In the genomic region with DNA sequence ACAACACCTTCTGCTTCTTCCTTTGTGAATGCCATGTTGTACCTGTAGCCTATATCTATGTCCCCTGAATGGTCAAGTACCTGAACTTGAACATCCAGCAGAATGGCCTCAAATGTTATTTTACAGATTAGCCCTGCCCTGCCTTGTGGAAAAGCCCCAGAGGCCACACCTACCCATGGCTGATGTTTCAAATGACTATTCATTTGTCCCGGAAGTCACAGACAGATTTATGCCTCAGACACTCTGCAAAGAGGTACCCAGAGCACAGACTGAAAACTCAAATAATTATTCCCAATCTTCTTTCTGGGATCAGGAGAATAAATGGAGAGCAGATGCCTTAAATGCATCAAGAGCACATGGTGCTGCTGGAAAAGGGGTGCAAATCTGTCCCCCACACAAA, we compare ENCODE assay signal across 16 cellular contexts. TPM values are rescaled to one million over a fixed set of nuclear protein-coding genes. Genes with fewer than 3 reads are reported as not detected.
DNase-seq lines count a peak whose midpoint lies in the region; ATAC-seq and TF ChIP-seq lines count a peak whose summit lies in the region.
"Had no signal": no experiment of that assay in that cellular context is flagged by ENCODE, and none has a peak within 500 bp of the region (broad histone marks: within the 10 kb centered on the region; RNA-seq: fewer than 3 reads in every experiment).

No MANE protein-coding gene starts in this region.

- no peaks in the 10 kb centered on the region for H3K9me3 ChIP-seq in HEK293 (ENCODE audit: control insufficient read depth, insufficient read depth, low read depth, low read length)
- no peaks in the 10 kb centered on the region for H3K9me3 ChIP-seq in neural cell (ENCODE audit: low read length)
- H3K9me3 ChIP-seq: heart left ventricle, neutrophil, right lobe of liver had no signal

- H3K4me2 ChIP-seq in neural cell (ENCODE audit: low read length) = no peak overlapping the region

- no peaks in the 10 kb centered on the region for H3K9me2 ChIP-seq in neural cell (ENCODE audit: insufficient read depth, low read length)

- POLR2A ChIA-PET in HEK293 (lab: Yijun Ruan, JAX) = no interaction called here

- TF ChIP-seq RAD21 in neural cell (conservative IDR thresholded peaks at IDR 0.05) = no peak

- H3K9ac ChIP-seq in neural cell (ENCODE audit: low read length) = no peak overlapping the region

- no peak overlapping the region for H3K4me3 ChIP-seq in HEK293 (ENCODE audit: low read depth, low read length)
- H3K4me3 ChIP-seq in neural cell (ENCODE audit: low read length) = no peak overlapping the region
- H3K4me3 ChIP-seq: right lobe of liver had no signal

- H2AFZ ChIP-seq in neural cell (ENCODE audit: low read depth, low read length) = no peak overlapping the region

- CTCF ChIA-PET in HEK293 (lab: Yijun Ruan, JAX) = interaction anchor here (1.7 to 7.5 kb wide), 2 partner anchors 10 to 392 kb away, joined by 6 to 158 read pairs; no protein-coding TSS in a partner anchor

- no peak for TF ChIP-seq EP300 in neural cell (conservative IDR thresholded peaks at IDR 0.05; ENCODE audit: poor library complexity, severe bottlenecking)

- no peaks in the 10 kb centered on the region for H3K79me2 ChIP-seq in neural cell (replicated peaks; ENCODE audit: insufficient read depth, low read length)

- ATAC-seq in SK-N-SH treated with all-trans-retinoic acid at 6 μM for 48 hours (peak; percentile 10; the same call in 2 of the 3 replicates), HG03159 (IDR thresholded peaks at IDR 0.05; ENCODE audit: unreplicated experiment) (no peak)
- ATAC-seq: right lobe of liver had no signal

- peaks cover 4% of the 10 kb centered on the region; the same call in 1 of the 2 replicates for H3K4me1 ChIP-seq in HEK293 (ENCODE audit: control insufficient read depth, insufficient read depth, low read length)

- no peaks in the 10 kb centered on the region for H3K36me3 ChIP-seq in HEK293 (ENCODE audit: control insufficient read depth in 2 of 2, insufficient read depth in 1 of 2, low read length in 2 of 2)
- H3K36me3 ChIP-seq in neural cell (ENCODE audit: insufficient read depth, low read length) = no peaks in the 10 kb centered on the region
- H3K36me3 ChIP-seq: heart left ventricle, neutrophil, right lobe of liver had no signal

- TF ChIP-seq CTCF in HEK293 (tag by site-specific recombination; IDR thresholded peaks at IDR 0.05) (no peak), neural cell (IDR thresholded peaks at IDR 0.05; ENCODE audit: poor library complexity, severe bottlenecking) (no peak)

- no peaks in the 10 kb centered on the region for H3K27me3 ChIP-seq in neural cell (ENCODE audit: insufficient read depth, low read depth, low read length)
- H3K27me3 ChIP-seq: heart left ventricle, right lobe of liver had no signal

- H3K27ac ChIP-seq in HEK293 (ENCODE audit: extremely low read depth, low read depth, low read length) (no peak overlapping the region), neural cell (ENCODE audit: low read length) (peak overlapping the region; percentile 21)
- H3K27ac ChIP-seq: neutrophil, right lobe of liver had no signal

- DNase-seq in EH (ENCODE audit: low read depth) (peak; percentile 47), cerebellum (ENCODE audit: low spot score) (no peak), SW480 (ENCODE audit: low spot score) (no peak)
- DNase-seq: activated B cell treated with CpG ODN at 0.5 μM for 24 hours; activated naive CD4-positive, alpha-beta T cell treated with Interleukin-2 at 50 U/mL for 16 hours; midbrain; NCI-H2029 treated with DMSO at 0.1 percent for 48 hours; NCI-H510A treated with DMSO at 0.1 percent for 48 hours; right lobe of liver; stimulated activated CD4-positive, alpha-beta T cell treated with anti-CD3 and anti-CD28 coated beads, Interleukin-2, amount 100 ng/mL, for 48 hours had no signal

- H3F3A ChIP-seq in neural cell (ENCODE audit: insufficient read depth, low read length, poor library complexity, severe bottlenecking) = no peaks in the 10 kb centered on the region

- no peaks in the 10 kb centered on the region for H4K20me1 ChIP-seq in neural cell (ENCODE audit: insufficient read depth)

TF ChIP-seq in HEK293, 187 proteins besides CTCF, POLR2A, EP300 and RAD21:
- peak; percentile 14; the same call in 1 of the 2 replicates for TF ChIP-seq FEZF1 (tag by site-specific recombination; IDR thresholded peaks at IDR 0.05)
- no peak for TF ChIP-seq ZNF571 (tag by site-specific recombination; IDR thresholded peaks at IDR 0.05)
- peak; percentile 35 for TF ChIP-seq ZBTB17 (tag by site-specific recombination; IDR thresholded peaks at IDR 0.05)

TF ChIP-seq in SK-N-SH treated with all-trans-retinoic acid at 6 μM for 48 hours, 23 proteins besides CTCF, POLR2A, EP300 and RAD21 (continues in another document):
- no peak for TF ChIP-seq ARNTL (CRISPR knock-in tag; IDR thresholded peaks at IDR 0.05; ENCODE audit: borderline replicate concordance, low read depth)
- TF ChIP-seq OSR1 (CRISPR knock-in tag; IDR thresholded peaks at IDR 0.05) = no peak
- TF ChIP-seq BACH2 (CRISPR knock-in tag; IDR thresholded peaks at IDR 0.05; ENCODE audit: borderline replicate concordance) = no peak
- no peak for TF ChIP-seq ZC3H10 (CRISPR knock-in tag; IDR thresholded peaks at IDR 0.05)
- TF ChIP-seq ZFP3 (CRISPR knock-in tag; IDR thresholded peaks at IDR 0.05) = no peak
- TF ChIP-seq, protein P1, sequence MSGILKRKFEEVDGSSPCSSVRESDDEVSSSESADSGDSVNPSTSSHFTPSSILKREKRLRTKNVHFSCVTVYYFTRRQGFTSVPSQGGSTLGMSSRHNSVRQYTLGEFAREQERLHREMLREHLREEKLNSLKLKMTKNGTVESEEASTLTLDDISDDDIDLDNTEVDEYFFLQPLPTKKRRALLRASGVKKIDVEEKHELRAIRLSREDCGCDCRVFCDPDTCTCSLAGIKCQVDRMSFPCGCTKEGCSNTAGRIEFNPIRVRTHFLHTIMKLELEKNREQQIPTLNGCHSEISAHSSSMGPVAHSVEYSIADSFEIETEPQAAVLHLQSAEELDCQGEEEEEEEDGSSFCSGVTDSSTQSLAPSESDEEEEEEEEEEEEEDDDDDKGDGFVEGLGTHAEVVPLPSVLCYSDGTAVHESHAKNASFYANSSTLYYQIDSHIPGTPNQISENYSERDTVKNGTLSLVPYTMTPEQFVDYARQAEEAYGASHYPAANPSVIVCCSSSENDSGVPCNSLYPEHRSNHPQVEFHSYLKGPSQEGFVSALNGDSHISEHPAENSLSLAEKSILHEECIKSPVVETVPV (CRISPR knock-in tag; IDR thresholded peaks at IDR 0.05) = no peak
- TF ChIP-seq ZNF70 (CRISPR knock-in tag; IDR thresholded peaks at IDR 0.05) = no peak

TF ChIP-seq in neural cell, 6 proteins besides CTCF, POLR2A, EP300 and RAD21:
- TF ChIP-seq EZH2 (IDR thresholded peaks at IDR 0.05; ENCODE audit: borderline replicate concordance, insufficient read depth, low read length, poor library complexity, severe bottlenecking) (no peak), SMC3 (conservative IDR thresholded peaks at IDR 0.05; ENCODE audit: poor library complexity) (no peak)
TF ChIP-seq in neural cell: peak in this region for 0.

RNA-seq across cellular contexts. Expression of a gene that starts 13.0 kb away (rescaled TPM):
- polyA plus RNA-seq in neural cell = 2.9 and 5.7 TPM in 2 replicates
- 17.0 and 21.8 TPM in 2 replicates for polyA minus RNA-seq in neural cell
- 60.9 TPM for total RNA-seq in cerebellum

RNA-seq across cellular contexts. Expression of a gene that starts 19.4 kb away (rescaled TPM):
- polyA plus RNA-seq in neural cell = 12.2 and 16.5 TPM in 2 replicates
- 10.0 and 21.2 TPM in 2 replicates for polyA minus RNA-seq in neural cell
- total RNA-seq in cerebellum = 10.2 TPM
